Comparison of ENCODE assay signal across 22 cellular contexts in genomic region chr19:41796362-41796761, GRCh38. TPM values are rescaled to one million over a fixed set of nuclear protein-coding genes. Genes with fewer than 3 reads are reported as not detected.
"Had no signal": no experiment of that assay in that cellular context is flagged by ENCODE, and none has a peak within 500 bp of the region (broad histone marks: within the 10 kb centered on the region; RNA-seq: fewer than 3 reads in every experiment).

CEACAM3 (plus strand) TSS chr19:41796587; CDS start chr19:41796678, 91 bp downstream.

- H3K27ac Mint-ChIP-seq: activated naive CD4-positive, alpha-beta T cell treated with anti-CD3 and anti-CD28 coated beads, Interleukin-2, amount 10 ng/mL, durations not matched to agents 7 days and 5 days; nephron; stimulated activated naive CD8-positive, alpha-beta T cell treated with anti-CD3 and anti-CD28 coated beads, Interleukin-15, Interleukin-2, amounts not matched to agents 100 ng/mL and 50 ng/mL, for 24 hours; T-cell had no signal

- H3K27ac ChIP-seq: brain microvascular endothelial cell, coronary artery, transverse colon had no signal

- H3K36me3 Mint-ChIP-seq: activated naive CD4-positive, alpha-beta T cell treated with anti-CD3 and anti-CD28 coated beads, Interleukin-2, amount 10 ng/mL, durations not matched to agents 7 days and 5 days; T-cell had no signal

- H3K36me3 ChIP-seq: brain microvascular endothelial cell, transverse colon had no signal

- H3K4me1 ChIP-seq: transverse colon had no signal

- DNase-seq: activated CD4-positive, alpha-beta T cell treated with anti-CD3 and anti-CD28 coated beads, Interleukin-2, amount 50 U/mL, for 1 hour; activated CD4-positive, CD25-positive, alpha-beta regulatory T cell treated with anti-CD3 and anti-CD28 coated beads, Interleukin-2, amount 50 U/mL, for 72 hours; activated CD8-positive, alpha-beta memory T cell treated with anti-CD3 and anti-CD28 coated beads, Interleukin-2, amount 50 U/mL, for 4 hours; activated effector memory CD4-positive, alpha-beta T cell treated with Interleukin-2 at 50 U/mL for 16 hours; activated naive CD4-positive, alpha-beta T cell treated with anti-CD3 and anti-CD28 coated beads, Interleukin-2, amount 10 ng/mL, durations not matched to agents 7 days and 5 days; activated T-cell treated with anti-CD3 and anti-CD28 coated beads, Interleukin-2, amount 50 U/mL, for 4 hours; brain microvascular endothelial cell; erythroblast; foreskin melanocyte; head of caudate nucleus; kidney; mesenchymal stem cell; occipital lobe; posterior cingulate gyrus; retina; T-cell; T-helper 9 cell; transverse colon had no signal

- H3K9me3 Mint-ChIP-seq: activated naive CD4-positive, alpha-beta T cell treated with anti-CD3 and anti-CD28 coated beads, Interleukin-2, amount 10 ng/mL, durations not matched to agents 7 days and 5 days; activated T-cell treated with anti-CD3 and anti-CD28 coated beads, Interleukin-2, amount 50 U/mL, for 4 hours; nephron; stimulated activated naive CD8-positive, alpha-beta T cell treated with anti-CD3 and anti-CD28 coated beads, Interleukin-15, Interleukin-2, amounts not matched to agents 100 ng/mL and 50 ng/mL, for 24 hours; T-cell had no signal

- H3K9me3 ChIP-seq: transverse colon had no signal

- H3K4me1 Mint-ChIP-seq: activated naive CD4-positive, alpha-beta T cell treated with anti-CD3 and anti-CD28 coated beads, Interleukin-2, amount 10 ng/mL, durations not matched to agents 7 days and 5 days; nephron had no signal

- H3K4me3 Mint-ChIP-seq: activated naive CD4-positive, alpha-beta T cell treated with anti-CD3 and anti-CD28 coated beads, Interleukin-2, amount 10 ng/mL, durations not matched to agents 7 days and 5 days; activated T-cell treated with anti-CD3 and anti-CD28 coated beads, Interleukin-2, amount 50 U/mL, for 4 hours; nephron; stimulated activated naive CD8-positive, alpha-beta T cell treated with anti-CD3 and anti-CD28 coated beads, Interleukin-15, Interleukin-2, amounts not matched to agents 100 ng/mL and 50 ng/mL, for 24 hours; T-cell had no signal

- H3K27me3 ChIP-seq: brain microvascular endothelial cell had no signal

- H3K4me3 ChIP-seq: coronary artery, transverse colon had no signal

RNA-seq across cellular contexts. Expression of gene CEACAM3, which starts in this region (rescaled TPM):
- polyA plus RNA-seq: aorta had no signal
